Comparison of ENCODE assay signal across 14 cellular contexts in the genomic region with DNA sequence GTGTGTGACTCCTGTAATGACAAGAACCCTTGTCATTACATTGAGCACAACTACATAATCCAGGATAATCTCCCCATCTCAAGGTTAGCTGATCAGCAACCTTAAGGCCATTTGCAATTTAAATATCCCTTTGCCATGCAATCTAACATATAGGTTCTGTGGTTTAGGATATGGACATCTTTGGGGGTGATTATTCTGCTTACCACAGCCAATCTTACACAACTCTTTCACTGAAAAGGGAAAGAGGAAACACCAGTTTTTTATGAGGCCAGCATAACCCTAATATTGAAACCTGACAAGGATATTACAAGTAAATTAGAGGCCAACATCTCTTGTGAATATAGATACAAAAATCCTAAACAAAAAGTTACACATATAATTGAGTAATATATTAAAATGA.
"Had no signal": no experiment of that assay in that cellular context is flagged by ENCODE, and none has a peak within 500 bp of the region (broad histone marks: within the 10 kb centered on the region; RNA-seq: fewer than 3 reads in every experiment).

No MANE protein-coding gene starts in this region.

- H3K4me1 ChIP-seq: ascending aorta, lower lobe of right lung, stomach had no signal

- H3K4me3 ChIP-seq: ascending aorta, dorsolateral prefrontal cortex, lower lobe of right lung, skin epidermis, stomach, thoracic aorta had no signal

- H3K4me3 Mint-ChIP-seq: mesothelial cell of epicardium had no signal

- H3K9me3 ChIP-seq: ascending aorta, lower lobe of right lung, neutrophil, stomach, thoracic aorta had no signal

- H3K27me3 ChIP-seq: ascending aorta, dorsolateral prefrontal cortex, neutrophil, stomach had no signal

- DNase-seq: activated CD4-positive, alpha-beta T cell treated with anti-CD3 and anti-CD28 coated beads, Interleukin-2, amount 50 U/mL, for 1 hour; activated gamma-delta T cell treated with Interleukin-2 at 50 U/mL for 16 hours; activated T-cell treated with anti-CD3 and anti-CD28 coated beads, Interleukin-2, amount 50 U/mL, for 48 hours; dorsolateral prefrontal cortex; left cardiac atrium; lower lobe of right lung; stimulated activated CD4-positive, alpha-beta T cell treated with anti-CD3 and anti-CD28 coated beads, Interleukin-4, amount 100 ng/mL, for 4 hours; stomach had no signal

- H3K27ac Mint-ChIP-seq: mesothelial cell of epicardium had no signal

- ATAC-seq: esophagus mucosa, left cardiac atrium, lower lobe of right lung had no signal

- H3K27ac ChIP-seq: ascending aorta, dorsolateral prefrontal cortex, lower lobe of right lung, neutrophil, skin epidermis, stomach, thoracic aorta had no signal

- H3K4me1 Mint-ChIP-seq: mesothelial cell of epicardium had no signal

- H3K36me3 ChIP-seq: lower lobe of right lung, stomach, thoracic aorta had no signal
